8 cellular contexts compared by ENCODE assay signal in genomic region chr2:130372055-130372832, GRCh38. TPM values are rescaled to one million over a fixed set of nuclear protein-coding genes. Genes with fewer than 3 reads are reported as not detected.
DNase-seq lines count a peak whose midpoint lies in the region; ATAC-seq and TF ChIP-seq lines count a peak whose summit lies in the region.

No MANE protein-coding gene starts in this region.

- TF ChIP-seq CTCF in lung (IDR thresholded peaks at IDR 0.05; ENCODE audit: control extremely low read depth, extremely low read depth), result peak; percentile 77

- H3K27me3 ChIP-seq in lung (ENCODE audit: control insufficient read depth, insufficient read depth), result no peaks in the 10 kb centered on the region

- no peaks in the 10 kb centered on the region for H3K9me3 ChIP-seq in lung (ENCODE audit: control insufficient read depth in 2 of 2, insufficient read depth in 1 of 2, low read length in 1 of 2)

- H3K36me3 ChIP-seq in lung (ENCODE audit: control insufficient read depth in 2 of 2, insufficient read depth in 2 of 2, low read length in 2 of 2), result peaks cover 0 to 7% of the 10 kb centered on the region in 2 donors

- DNase-seq in AG20443 (ENCODE audit: low spot score), result peak; percentile 96
- DNase-seq in NCI-H345 treated with DMSO at 0.1 percent for 48 hours (lab: John Stamatoyannopoulos, UW; ENCODE audit: unreplicated experiment), result peak; percentile 70
- peak; percentile 54 to 55 for DNase-seq in activated CD4-positive, alpha-beta T cell treated with anti-CD3 and anti-CD28 coated beads, Interleukin-2, amount 50 U/mL, for 4 hours
- DNase-seq in ecto neural progenitor cell (ENCODE audit: low spot score), result peak; percentile 96
- peak; percentile 94 for DNase-seq in lung (ENCODE audit: low spot score)
- peak; percentile 40 to 57 (median 41) for DNase-seq in stimulated activated CD4-positive, alpha-beta T cell treated with anti-CD3 and anti-CD28 coated beads, TNF-alpha, amount 100 ng/mL, for 4 hours (ENCODE audit: low read depth in 3 of 3)

- peak overlapping the region; percentile 75 to 98 for H3K27ac ChIP-seq in lung (ENCODE audit: low read depth in 1 of 2, low read length in 1 of 2)

- ATAC-seq in GM18867 (IDR thresholded peaks at IDR 0.05; ENCODE audit: unreplicated experiment), result peak; percentile 70
- peak; percentile 69 for ATAC-seq in HG03066 (IDR thresholded peaks at IDR 0.05; ENCODE audit: low read depth, unreplicated experiment)
- peak; percentile 92 for ATAC-seq in lung (ENCODE audit: insufficient read depth, low FRiP score)

- H3K4me3 ChIP-seq in lung, result peak overlapping the region; percentile 86

- WGBS in lung, 2 donors, result 0 to 1% methylated on average over 60 to 81 of the region's 81 CpGs

- peaks cover 0 to 17% of the 10 kb centered on the region in 2 donors for H3K4me1 ChIP-seq in lung (ENCODE audit: control insufficient read depth in 2 of 2, insufficient read depth in 2 of 2, low read length in 2 of 2)

RNA-seq across cellular contexts. Expression of gene PTPN18, which starts 16.4 kb away (rescaled TPM):
- 10 to 100 TPM; 29.2 to 88.3 TPM for total RNA-seq in lung
- polyA plus RNA-seq in lung, result 10 to 100 TPM; 52.5 to 67.0 TPM

RNA-seq across cellular contexts. Expression of gene IMP4, which starts 29.5 kb away (rescaled TPM):
- 10 to 100 TPM; 40.4 to 88.5 TPM for total RNA-seq in lung
- 100 to 1,000 TPM in 1 of 2 donors, 10 to 100 TPM in 1; 83.9 to 113 TPM for polyA plus RNA-seq in lung

Comparison
In these comparisons a context has a peak if more than half of its experiments do, and no peak if none do; other contexts are left out.
1. Peak in every context shown above with its lines: DNase-seq, ATAC-seq, H3K4me3 ChIP-seq and H3K27ac ChIP-seq.
2. DNase-seq: peak in every context shown above with its lines; median percentile 96 in AG20443; 96 in ecto neural progenitor cell; 94 in lung; 70 in NCI-H345 treated with DMSO at 0.1 percent for 48 hours; 54 in activated CD4-positive, alpha-beta T cell treated with anti-CD3 and anti-CD28 coated beads, Interleukin-2, amount 50 U/mL, for 4 hours; 41 in stimulated activated CD4-positive, alpha-beta T cell treated with anti-CD3 and anti-CD28 coated beads, TNF-alpha, amount 100 ng/mL, for 4 hours.